Comparison of ENCODE assay signal across 11 cellular contexts in genomic region chr2:234293973-234294372, GRCh38.
DNase-seq lines count a peak whose midpoint lies in the region; ATAC-seq and FAIRE-seq lines count a peak whose summit lies in the region.
"Had no signal": no experiment of that assay in that cellular context is flagged by ENCODE, and none has a peak within 500 bp of the region (broad histone marks: within the 10 kb centered on the region; RNA-seq: fewer than 3 reads in every experiment).

No MANE protein-coding gene starts in this region.

- peak overlapping the region; percentile 76 to 80 for H3K4me3 Mint-ChIP-seq in effector memory CD8-positive, alpha-beta T cell

- peak; percentile 30 for DNase-seq in stimulated activated CD4-positive, alpha-beta T cell treated with anti-CD3 and anti-CD28 coated beads, Interleukin-15, amount 100 ng/mL, for 24 hours
- DNase-seq in stimulated activated CD4-positive, alpha-beta T cell treated with anti-CD3 and anti-CD28 coated beads, Interleukin-12 subunit alpha, Interleukin-12 subunit beta, amount 100 ng/mL, for 4 hours: no peak
- DNase-seq in RCC 7860 (ENCODE audit: low spot score): peak; percentile 23
- DNase-seq in effector memory CD8-positive, alpha-beta T cell: no peak
- no peak for DNase-seq in 8988T
- no peak for DNase-seq in SKM-1 (lab: John Stamatoyannopoulos, UW; ENCODE audit: unreplicated experiment)
- DNase-seq in effector CD8-positive, alpha-beta T cell (lab: John Stamatoyannopoulos, UW): no peak
- DNase-seq: activated effector memory CD4-positive, alpha-beta T cell treated with anti-CD3 and anti-CD28 coated beads, Interleukin-2, amount 50 U/mL, for 16 hours; GDM1; midbrain had no signal

- H3K36me3 Mint-ChIP-seq in effector memory CD8-positive, alpha-beta T cell (ENCODE audit: insufficient read depth): peaks cover 45% of the 10 kb centered on the region

- H3K27ac Mint-ChIP-seq in effector memory CD8-positive, alpha-beta T cell: peak overlapping the region; percentile 99 to 100

- H3K9me3 Mint-ChIP-seq in effector memory CD8-positive, alpha-beta T cell: no peaks in the 10 kb centered on the region

- no peak for FAIRE-seq in RCC 7860 (lab: Jason Lieb, UNC)

- no peak for ATAC-seq in effector memory CD8-positive, alpha-beta T cell (replicated peaks)
- ATAC-seq in HG03439 (IDR thresholded peaks at IDR 0.05; ENCODE audit: unreplicated experiment): no peak

- peaks cover 70 to 78% of the 10 kb centered on the region in 2 donors for H3K4me1 Mint-ChIP-seq in effector memory CD8-positive, alpha-beta T cell (ENCODE audit: low read depth in 2 of 2)

- no peaks in the 10 kb centered on the region for H3K27me3 Mint-ChIP-seq in effector memory CD8-positive, alpha-beta T cell

Comparison
In these comparisons a context has a peak if more than half of its experiments do, and no peak if none do; other contexts are left out.
1. DNase-seq: peak in stimulated activated CD4-positive, alpha-beta T cell treated with anti-CD3 and anti-CD28 coated beads, Interleukin-15, amount 100 ng/mL, for 24 hours (single experiment) and RCC 7860 (single experiment); none in stimulated activated CD4-positive, alpha-beta T cell treated with anti-CD3 and anti-CD28 coated beads, Interleukin-12 subunit alpha, Interleukin-12 subunit beta, amount 100 ng/mL, for 4 hours (single experiment), effector memory CD8-positive, alpha-beta T cell (0 of 3), 8988T (single experiment), SKM-1 (single experiment) and effector CD8-positive, alpha-beta T cell (single experiment).